9 cellular contexts compared by ENCODE assay signal in genomic region chr14:68789002-68789797, GRCh38. TPM values are rescaled to one million over a fixed set of nuclear protein-coding genes. Genes with fewer than 3 reads are reported as not detected.
DNase-seq lines count a peak whose midpoint lies in the region; ATAC-seq lines count a peak whose summit lies in the region.
"Had no signal": no experiment of that assay in that cellular context is flagged by ENCODE, and none has a peak within 500 bp of the region (broad histone marks: within the 10 kb centered on the region; RNA-seq: fewer than 3 reads in every experiment).

No MANE protein-coding gene starts in this region.

- intact Hi-C loops in activated CD4-positive, alpha-beta T cell treated with anti-CD3 and anti-CD28 coated beads for 36 hours (cut with DNase I, micrococcal nuclease), result loop anchor here (1.0 to 5.0 kb wide), 10 partner anchors 27 to 541 kb away; no protein-coding TSS in a partner anchor

- peak; percentile 56 for DNase-seq in NCI-H1436 (lab: John Stamatoyannopoulos, UW)
- no peak for DNase-seq in NCI-H1436 treated with DMSO at 0.1 percent for 48 hours (lab: John Stamatoyannopoulos, UW)
- DNase-seq in NCI-H510A (lab: John Stamatoyannopoulos, UW), result peak; percentile 59
- peak; percentile 94 for DNase-seq in activated CD4-positive, alpha-beta T cell treated with anti-CD3 and anti-CD28 coated beads for 36 hours
- peak; percentile 86 for DNase-seq in left lobe of liver (ENCODE audit: low spot score)
- peak; percentile 84 to 85 for DNase-seq in stimulated activated CD4-positive, alpha-beta T cell treated with anti-CD3 and anti-CD28 coated beads, Interleukin-2, amount 100 ng/mL, for 24 hours

- POLR2A ChIA-PET in activated CD4-positive, alpha-beta T cell treated with anti-CD3 and anti-CD28 coated beads for 36 hours (lab: Charles Lee), result interaction anchor here (0.6 to 5.1 kb wide), 8 partner anchors 8 to 514 kb away, joined by 3 to 68 read pairs (median 5); no protein-coding TSS in a partner anchor

- H3K27ac Mint-ChIP-seq in activated CD4-positive, alpha-beta T cell treated with anti-CD3 and anti-CD28 coated beads for 36 hours, result peak overlapping the region; percentile 100

- ATAC-seq in activated CD4-positive, alpha-beta T cell treated with anti-CD3 and anti-CD28 coated beads for 36 hours, result peak; percentile 47
- peak; percentile 19 for ATAC-seq in left lobe of liver
- ATAC-seq in GM21576 (IDR thresholded peaks at IDR 0.05; ENCODE audit: unreplicated experiment), result no peak

- CTCF ChIA-PET in activated CD4-positive, alpha-beta T cell treated with anti-CD3 and anti-CD28 coated beads for 36 hours (lab: Charles Lee), result interaction anchor here (0.6 to 7.5 kb wide), 36 partner anchors 9 to 843 kb away, joined by 3 to 61 read pairs (median 4); no protein-coding TSS in a partner anchor

- peaks cover 62% of the 10 kb centered on the region for H3K36me3 Mint-ChIP-seq in activated CD4-positive, alpha-beta T cell treated with anti-CD3 and anti-CD28 coated beads for 36 hours (ENCODE audit: low read depth)

- peak overlapping the region; percentile 90 for H3K4me3 Mint-ChIP-seq in activated CD4-positive, alpha-beta T cell treated with anti-CD3 and anti-CD28 coated beads for 36 hours

- no peaks in the 10 kb centered on the region for H3K27me3 Mint-ChIP-seq in activated CD4-positive, alpha-beta T cell treated with anti-CD3 and anti-CD28 coated beads for 36 hours

- peaks cover 2% of the 10 kb centered on the region for H3K9me3 Mint-ChIP-seq in activated CD4-positive, alpha-beta T cell treated with anti-CD3 and anti-CD28 coated beads for 36 hours (ENCODE audit: low read depth)

- peak overlapping the region; percentile 86 for H3K27ac ChIP-seq in cingulate gyrus (ENCODE audit: low read depth, low read length)
- H3K27ac ChIP-seq: C4-2B had no signal

- peaks cover 53% of the 10 kb centered on the region for H3K4me1 Mint-ChIP-seq in activated CD4-positive, alpha-beta T cell treated with anti-CD3 and anti-CD28 coated beads for 36 hours

RNA-seq across cellular contexts. Expression of gene ZFP36L1, which starts 3.7 kb away (rescaled TPM):
- total RNA-seq in activated CD4-positive, alpha-beta T cell treated with anti-CD3 and anti-CD28 coated beads for 36 hours, result 10 to 100 TPM; 72.1 to 96.9 TPM
- 236 TPM for total RNA-seq in left lobe of liver
